ENCODE assay signal across 1 cellular context in genomic region chr20:44959896-44960852, GRCh38.
TF ChIP-seq lines count a peak whose summit lies in the region.

Gene TOMM34, minus strand, starts transcription at chr20:44960397. Its CDS starts 64 bp downstream, at chr20:44960333.

TF ChIP-seq in HepG2, 621 proteins besides CTCF, POLR2A, EP300 and RAD21 (continued from another document and continues in another):
- peak; percentile 72; the same call in 1 of the 2 replicates for TF ChIP-seq ZBTB10 (CRISPR knock-in tag; IDR thresholded peaks at IDR 0.05; ENCODE audit: borderline replicate concordance)
- no peak for TF ChIP-seq DBP (CRISPR knock-in tag; IDR thresholded peaks at IDR 0.05; ENCODE audit: not compliant biosample characterization)
- peak; percentile 57; the same call in 1 of the 2 replicates for TF ChIP-seq ZNF740 (CRISPR knock-in tag; IDR thresholded peaks at IDR 0.05)
- TF ChIP-seq GRHL1 (CRISPR knock-in tag; conservative IDR thresholded peaks at IDR 0.05), result no peak
- TF ChIP-seq TCF7 (IDR thresholded peaks at IDR 0.05; ENCODE audit: low read depth), result no peak
- TF ChIP-seq REL (CRISPR knock-in tag; conservative IDR thresholded peaks at IDR 0.05), result peak; percentile 97
- TF ChIP-seq SATB2 (CRISPR knock-in tag; IDR thresholded peaks at IDR 0.05), result peak; percentile 92
- TF ChIP-seq ZSCAN21 (CRISPR knock-in tag; IDR thresholded peaks at IDR 0.05; ENCODE audit: borderline replicate concordance), result peak; percentile 92
- 0 out of 2 replicates have a peak, but pooled peaks have one; percentile 52 for TF ChIP-seq E2F5 (CRISPR knock-in tag; conservative IDR thresholded peaks at IDR 0.05)
- no peak for TF ChIP-seq ZBTB33 (CRISPR knock-in tag; IDR thresholded peaks at IDR 0.05)
- peak; percentile 84; the same call in 1 of the 2 replicates for TF ChIP-seq TGIF2 (CRISPR knock-in tag; IDR thresholded peaks at IDR 0.05)
- peak; percentile 87 for TF ChIP-seq RBM39 (IDR thresholded peaks at IDR 0.05; ENCODE audit: low read depth, low read length, poor library complexity, severe bottlenecking)
- peak; percentile 97 for TF ChIP-seq IKZF5 (CRISPR knock-in tag; IDR thresholded peaks at IDR 0.05)
- peak; percentile 95; the same call in 1 of the 2 replicates for TF ChIP-seq ZNF558 (CRISPR knock-in tag; IDR thresholded peaks at IDR 0.05; ENCODE audit: borderline replicate concordance)
- TF ChIP-seq ATF5 (CRISPR knock-in tag; IDR thresholded peaks at IDR 0.05; ENCODE audit: low read depth), result peak; percentile 91; the same call in 1 of the 2 replicates
- no peak for TF ChIP-seq CENPBD1 (CRISPR knock-in tag; IDR thresholded peaks at IDR 0.05; ENCODE audit: borderline replicate concordance, low read depth)
- peak; percentile 80 for TF ChIP-seq ZNF280D (CRISPR knock-in tag; IDR thresholded peaks at IDR 0.05)
- TF ChIP-seq ZNF781 (CRISPR knock-in tag; IDR thresholded peaks at IDR 0.05; ENCODE audit: borderline replicate concordance, not compliant biosample characterization), result peak; percentile 98
- TF ChIP-seq KDM4B (CRISPR knock-in tag; IDR thresholded peaks at IDR 0.05), result 0 out of 2 replicates have a peak, but pooled peaks have one; percentile 75
- TF ChIP-seq PAWR (CRISPR knock-in tag; IDR thresholded peaks at IDR 0.05; ENCODE audit: borderline replicate concordance), result no peak
- TF ChIP-seq ZMAT5 (CRISPR knock-in tag; IDR thresholded peaks at IDR 0.05; ENCODE audit: borderline replicate concordance, low read depth), result no peak
- peak; percentile 92 for TF ChIP-seq KAT8 (CRISPR knock-in tag; IDR thresholded peaks at IDR 0.05)
- TF ChIP-seq ZNF260 (CRISPR knock-in tag; IDR thresholded peaks at IDR 0.05; ENCODE audit: borderline replicate concordance, low read depth), result no peak
- TF ChIP-seq ZNF3 (CRISPR knock-in tag; IDR thresholded peaks at IDR 0.05), result peak; percentile 71; the same call in 1 of the 2 replicates
- TF ChIP-seq SIX4 (CRISPR knock-in tag; IDR thresholded peaks at IDR 0.05), result peak; percentile 31; the same call in 1 of the 2 replicates
- peak; percentile 94 for TF ChIP-seq ZNF614 (CRISPR knock-in tag; IDR thresholded peaks at IDR 0.05; ENCODE audit: borderline replicate concordance)
- TF ChIP-seq ZKSCAN5 (CRISPR knock-in tag; IDR thresholded peaks at IDR 0.05), result no peak; the same call in 1 of the 2 replicates
- TF ChIP-seq SNAI1 (CRISPR knock-in tag; IDR thresholded peaks at IDR 0.05; ENCODE audit: borderline replicate concordance), result peak; percentile 73
- no peak for TF ChIP-seq ZNF672 (CRISPR knock-in tag; IDR thresholded peaks at IDR 0.05)
- peak; percentile 98 for TF ChIP-seq ZIK1 (CRISPR knock-in tag; IDR thresholded peaks at IDR 0.05; ENCODE audit: borderline replicate concordance, low read depth)
- no peak for TF ChIP-seq SCMH1 (CRISPR knock-in tag; IDR thresholded peaks at IDR 0.05; ENCODE audit: borderline replicate concordance)
- no peak for TF ChIP-seq PAF1 (CRISPR knock-in tag; IDR thresholded peaks at IDR 0.05)
- 0 out of 2 replicates have a peak, but pooled peaks have one; percentile 18 for TF ChIP-seq ZNF234 (CRISPR knock-in tag; conservative IDR thresholded peaks at IDR 0.05)
- no peak for TF ChIP-seq SMARCC2 (IDR thresholded peaks at IDR 0.05)
- no peak for TF ChIP-seq ZUFSP (CRISPR knock-in tag; IDR thresholded peaks at IDR 0.05; ENCODE audit: borderline replicate concordance)
- TF ChIP-seq ZNF235 (CRISPR knock-in tag; IDR thresholded peaks at IDR 0.05; ENCODE audit: borderline replicate concordance), result peak; percentile 60; the same call in 1 of the 2 replicates
- TF ChIP-seq ZFP91 (CRISPR knock-in tag; IDR thresholded peaks at IDR 0.05; ENCODE audit: borderline replicate concordance), result peak; percentile 91
